In genomic region chr9:130029591-130029990, GRCh38 we compare ENCODE assay signal across 17 cellular contexts. TPM values are rescaled to one million over a fixed set of nuclear protein-coding genes. Genes with fewer than 3 reads are reported as not detected.
DNase-seq lines count a peak whose midpoint lies in the region; ATAC-seq and TF ChIP-seq lines count a peak whose summit lies in the region.
"Had no signal": no experiment of that assay in that cellular context is flagged by ENCODE, and none has a peak within 500 bp of the region (broad histone marks: within the 10 kb centered on the region; RNA-seq: fewer than 3 reads in every experiment).

No MANE protein-coding gene starts in this region.

- peaks cover 41% of the 10 kb centered on the region for H3K36me3 Mint-ChIP-seq in T-helper 2 cell treated with Interferon-gamma antibody and Interleukin-4, amounts not matched to agents 5 μg/mL and 100 μg/mL, for 36 hours (ENCODE audit: low read depth)
- H3K36me3 Mint-ChIP-seq in IgD-negative memory B cell, result peaks cover 5% of the 10 kb centered on the region
- H3K36me3 Mint-ChIP-seq: WTC11 had no signal

- peaks cover 73% of the 10 kb centered on the region for H3K4me1 Mint-ChIP-seq in T-helper 2 cell treated with Interferon-gamma antibody and Interleukin-4, amounts not matched to agents 5 μg/mL and 100 μg/mL, for 36 hours (ENCODE audit: low read depth)
- peaks cover 66 to 86% (median 78%) of the 10 kb centered on the region in 3 donors for H3K4me1 Mint-ChIP-seq in IgD-negative memory B cell
- H3K4me1 Mint-ChIP-seq: WTC11 had no signal

- H3K27me3 ChIP-seq in effector memory CD4-positive, alpha-beta T cell (replicated peaks; ENCODE audit: control insufficient read depth, insufficient read depth, low read length, poor library complexity, severe bottlenecking), result no peaks in the 10 kb centered on the region
- H3K27me3 ChIP-seq in skeletal muscle tissue (ENCODE audit: control insufficient read depth in 3 of 3, insufficient read depth in 3 of 3, low read length in 3 of 3) (no peaks in the 10 kb centered on the region), heart left ventricle (no peaks in the 10 kb centered on the region)
- H3K27me3 ChIP-seq: left lung had no signal

- H3K36me3 ChIP-seq in effector memory CD4-positive, alpha-beta T cell (ENCODE audit: control insufficient read depth, insufficient read depth, low read length), result peaks cover 7% of the 10 kb centered on the region
- no peaks in the 10 kb centered on the region for H3K36me3 ChIP-seq in skeletal muscle tissue (ENCODE audit: control insufficient read depth in 3 of 3, insufficient read depth in 3 of 3, low read length in 3 of 3)
- H3K36me3 ChIP-seq in heart left ventricle, result no peaks in the 10 kb centered on the region
- H3K36me3 ChIP-seq: left lung had no signal

- H3K9ac ChIP-seq in skeletal muscle tissue (ENCODE audit: low read depth in 1 of 3, low read length in 3 of 3), result no peak overlapping the region
- H3K9ac ChIP-seq: SK-N-SH had no signal

- peaks cover 68% of the 10 kb centered on the region for H3K4me1 ChIP-seq in effector memory CD4-positive, alpha-beta T cell (ENCODE audit: control insufficient read depth, insufficient read depth, low read length, poor library complexity, severe bottlenecking)
- H3K4me1 ChIP-seq in skeletal muscle tissue (ENCODE audit: control insufficient read depth in 3 of 3, insufficient read depth in 3 of 3, low read length in 3 of 3) (peaks cover 20 to 44% (median 28%) of the 10 kb centered on the region in 3 donors), heart left ventricle (peaks cover 0 to 99% (median 26%) of the 10 kb centered on the region in 12 donors)

- H3K4me3 Mint-ChIP-seq in T-helper 2 cell treated with Interferon-gamma antibody and Interleukin-4, amounts not matched to agents 5 μg/mL and 100 μg/mL, for 36 hours, result peak overlapping the region; percentile 52
- peak overlapping the region; percentile 68 to 82 (median 77) for H3K4me3 Mint-ChIP-seq in IgD-negative memory B cell
- H3K4me3 Mint-ChIP-seq: neural crest cell, WTC11 had no signal

- WGBS in heart left ventricle, 4 donors, result 90 to 93% (median 93%) methylated on average over 7 of the region's 7 CpGs

- no peaks in the 10 kb centered on the region for H3K27me3 Mint-ChIP-seq in T-helper 2 cell treated with Interferon-gamma antibody and Interleukin-4, amounts not matched to agents 5 μg/mL and 100 μg/mL, for 36 hours (ENCODE audit: low read depth)
- H3K27me3 Mint-ChIP-seq in IgD-negative memory B cell, result no peaks in the 10 kb centered on the region

- no peaks in the 10 kb centered on the region for H3K9me3 ChIP-seq in effector memory CD4-positive, alpha-beta T cell (ENCODE audit: control insufficient read depth, low read length)
- H3K9me3 ChIP-seq in skeletal muscle tissue (ENCODE audit: control insufficient read depth in 3 of 3, low read length in 3 of 3), result no peaks in the 10 kb centered on the region
- peaks cover 0 to 7% (median 0%) of the 10 kb centered on the region in 12 donors for H3K9me3 ChIP-seq in heart left ventricle
- H3K9me3 ChIP-seq: left lung, SK-N-SH had no signal

- peak overlapping the region; percentile 81 for H3K27ac ChIP-seq in effector memory CD4-positive, alpha-beta T cell (ENCODE audit: insufficient read depth, low read length, poor library complexity, severe bottlenecking)
- H3K27ac ChIP-seq in skeletal muscle tissue (ENCODE audit: low read depth, low read length) (peak overlapping the region; percentile 3), heart left ventricle (peak overlapping the region in 1 of 12 donors; percentile 80)
- H3K27ac ChIP-seq: left lung had no signal

- intact Hi-C loops in heart left ventricle (cut with DNase I), result no loop called here

- no peak overlapping the region for H3K4me3 ChIP-seq in effector memory CD4-positive, alpha-beta T cell (ENCODE audit: insufficient read depth, low read depth, low read length, poor library complexity, severe bottlenecking)
- no peak overlapping the region for H3K4me3 ChIP-seq in skeletal muscle tissue (ENCODE audit: low read length in 3 of 3)
- no peak overlapping the region for H3K4me3 ChIP-seq in heart left ventricle
- H3K4me3 ChIP-seq: left lung, skin epidermis had no signal

- no peak for TF ChIP-seq POLR2A in heart left ventricle (IDR thresholded peaks at IDR 0.05)

- no peaks in the 10 kb centered on the region for H3K9me3 Mint-ChIP-seq in T-helper 2 cell treated with Interferon-gamma antibody and Interleukin-4, amounts not matched to agents 5 μg/mL and 100 μg/mL, for 36 hours
- H3K9me3 Mint-ChIP-seq in IgD-negative memory B cell, result no peaks in the 10 kb centered on the region
- H3K9me3 Mint-ChIP-seq: neural crest cell, WTC11 had no signal

- peak overlapping the region; percentile 72 for H3K27ac Mint-ChIP-seq in T-helper 2 cell treated with Interferon-gamma antibody and Interleukin-4, amounts not matched to agents 5 μg/mL and 100 μg/mL, for 36 hours
- H3K27ac Mint-ChIP-seq in IgD-negative memory B cell, result peak overlapping the region; percentile 95 to 99 (median 98)
- H3K27ac Mint-ChIP-seq: WTC11 had no signal

- no peak for ATAC-seq in GM21447 (IDR thresholded peaks at IDR 0.05; ENCODE audit: unreplicated experiment)
- no peak for ATAC-seq in heart left ventricle
- ATAC-seq: left lung, WTC11 had no signal

- no peak for TF ChIP-seq CTCF in heart left ventricle (IDR thresholded peaks at IDR 0.05)

- no peak for DNase-seq in T-helper 2 cell treated with Interferon-gamma antibody and Interleukin-4, amounts not matched to agents 5 μg/mL and 100 μg/mL, for 36 hours (ENCODE audit: low spot score)
- DNase-seq in T-helper 2 cell, result no peak
- no peak for DNase-seq in effector memory CD4-positive, alpha-beta T cell
- no peak for DNase-seq in Ammon's horn (ENCODE audit: low spot score)
- no peak for DNase-seq in heart left ventricle
- DNase-seq: 8988T; Calu3; central memory CD4-positive, alpha-beta T cell; left lung; NCI-H2227 treated with DMSO at 0.1 percent for 48 hours; SK-N-SH had no signal

RNA-seq across cellular contexts. Expression of gene FNBP1, which starts 13.4 kb away (rescaled TPM):
- polyA plus RNA-seq in IgD-negative memory B cell, result 173 TPM
- total RNA-seq in skeletal muscle tissue, result 21.9 TPM
- 10 to 100 TPM; 16.6 to 47.3 (median 24.8) TPM for total RNA-seq in heart left ventricle
- 10 to 100 TPM in 1 of 2 donors, 1 to 10 TPM in 1; 6.9 to 13.4 TPM for polyA plus RNA-seq in heart left ventricle

RNA-seq across cellular contexts. Expression of gene GPR107, which starts 24.1 kb away (rescaled TPM):
- polyA plus RNA-seq in IgD-negative memory B cell, result 2.1 TPM
- total RNA-seq in skeletal muscle tissue, result 19.8 TPM
- 10 to 100 TPM; 16.1 to 33.2 (median 21.3) TPM for total RNA-seq in heart left ventricle
- 10 to 100 TPM in 1 of 2 donors, 1 to 10 TPM in 1; 7.0 to 30.5 TPM for polyA plus RNA-seq in heart left ventricle
